ENCODE assay signal across 14 cellular contexts in genomic region chr19:2485428-2485827, GRCh38. TPM values are rescaled to one million over a fixed set of nuclear protein-coding genes. Genes with fewer than 3 reads are reported as not detected.
DNase-seq lines count a peak whose midpoint lies in the region; ATAC-seq and TF ChIP-seq lines count a peak whose summit lies in the region.
"Had no signal": no experiment of that assay in that cellular context is flagged by ENCODE, and none has a peak within 500 bp of the region (broad histone marks: within the 10 kb centered on the region; RNA-seq: fewer than 3 reads in every experiment).

No MANE protein-coding gene starts in this region.

- H3K4me3 ChIP-seq in Karpas-422 (ENCODE audit: low read length) (no peak overlapping the region), endodermal cell (ENCODE audit: low read length) (no peak overlapping the region)
- H3K4me3 ChIP-seq: A549, GM12878, GM23248 had no signal

- H3K9ac ChIP-seq in Karpas-422 (ENCODE audit: low read length) (no peak overlapping the region), endodermal cell (ENCODE audit: extremely low read depth, low read length, poor library complexity, severe bottlenecking) (no peak overlapping the region)
- H3K9ac ChIP-seq: GM23248, KMS-11 had no signal

- no peak overlapping the region for H2AFZ ChIP-seq in Karpas-422 (ENCODE audit: low read length)
- H2AFZ ChIP-seq: GM23248 had no signal

- no peaks in the 10 kb centered on the region for H3K79me2 ChIP-seq in Karpas-422 (ENCODE audit: low read length)

- H3K27ac ChIP-seq in Karpas-422 (ENCODE audit: low read length), result no peak overlapping the region
- H3K27ac ChIP-seq in endodermal cell (ENCODE audit: low read depth, low read length), result no peak overlapping the region
- H3K27ac ChIP-seq: A549, GM23248, KMS-11 had no signal

- H3K27me3 ChIP-seq in Karpas-422 (ENCODE audit: low read length), result peaks cover 4% of the 10 kb centered on the region; the same call in 1 of the 2 replicates
- H3K27me3 ChIP-seq in endodermal cell (ENCODE audit: control insufficient read depth, insufficient read depth, low read length, poor library complexity, severe bottlenecking), result peaks cover 24% of the 10 kb centered on the region

- H3K9me2 ChIP-seq in Karpas-422 (replicated peaks; ENCODE audit: insufficient read depth, low read length), result no peaks in the 10 kb centered on the region

- H3K4me1 ChIP-seq in Karpas-422 (ENCODE audit: low read length), result peaks cover 32% of the 10 kb centered on the region
- H3K4me1 ChIP-seq in endodermal cell (ENCODE audit: control insufficient read depth, insufficient read depth, low read length), result no peaks in the 10 kb centered on the region

- WGBS in endodermal cell (ENCODE audit: insufficient coverage in 1 of 2, insufficient read length in 1 of 2), 2 experiments, result 79 to 85% methylated on average over 5 to 8 of the region's 8 CpGs

- H3K36me3 ChIP-seq in Karpas-422 (ENCODE audit: insufficient read depth, low read length) (no peaks in the 10 kb centered on the region), endodermal cell (ENCODE audit: control insufficient read depth, insufficient read depth, low read length) (no peaks in the 10 kb centered on the region)

- peaks cover 15% of the 10 kb centered on the region for H3K9me3 Mint-ChIP-seq in endodermal cell
- H3K9me3 Mint-ChIP-seq in stimulated activated effector memory CD8-positive, alpha-beta T cell treated with anti-CD3 and anti-CD28 coated beads, Interleukin-12 subunit alpha, Interleukin-12 subunit beta, amount 100 ng/mL, for 72 hours, result peaks cover 5% of the 10 kb centered on the region
- peaks cover 21% of the 10 kb centered on the region for H3K9me3 Mint-ChIP-seq in activated naive CD8-positive, alpha-beta T cell treated with anti-CD3 and anti-CD28 coated beads for 36 hours

- H3K4me2 ChIP-seq in Karpas-422 (ENCODE audit: low read depth, low read length, poor library complexity, severe bottlenecking), result no peak overlapping the region
- H3K4me2 ChIP-seq: A549, KMS-11 had no signal

- H4K20me1 ChIP-seq in Karpas-422 (ENCODE audit: insufficient read depth, low read depth, low read length), result no peaks in the 10 kb centered on the region

- H3K4me1 Mint-ChIP-seq in endodermal cell, result no peaks in the 10 kb centered on the region
- H3K4me1 Mint-ChIP-seq in stimulated activated effector memory CD8-positive, alpha-beta T cell treated with anti-CD3 and anti-CD28 coated beads, Interleukin-12 subunit alpha, Interleukin-12 subunit beta, amount 100 ng/mL, for 72 hours, result peaks cover 13% of the 10 kb centered on the region
- H3K4me1 Mint-ChIP-seq in activated naive CD8-positive, alpha-beta T cell treated with anti-CD3 and anti-CD28 coated beads for 36 hours, result peaks cover 10% of the 10 kb centered on the region

- ATAC-seq in stimulated activated effector memory CD8-positive, alpha-beta T cell treated with anti-CD3 and anti-CD28 coated beads, Interleukin-12 subunit alpha, Interleukin-12 subunit beta, amount 100 ng/mL, for 72 hours, result no peak
- ATAC-seq in GM21515 (IDR thresholded peaks at IDR 0.05; ENCODE audit: unreplicated experiment), result no peak
- ATAC-seq: A549, GM12878 had no signal

- TF ChIP-seq CTCF in GM10266 (IDR thresholded peaks at IDR 0.05; ENCODE audit: control insufficient read depth, insufficient read depth, low read depth, missing control alignments) (no peak), endodermal cell (conservative IDR thresholded peaks at IDR 0.05) (no peak)

- H3K9me3 ChIP-seq in Karpas-422 (ENCODE audit: low read length) (no peaks in the 10 kb centered on the region), endodermal cell (ENCODE audit: control insufficient read depth, low read length) (peaks cover 4% of the 10 kb centered on the region)
- H3K9me3 ChIP-seq: A549 had no signal

- intact Hi-C loops in head of caudate nucleus (cut with DNase I), result no loop called here

- peaks cover 44% of the 10 kb centered on the region for H3K27me3 Mint-ChIP-seq in endodermal cell (ENCODE audit: insufficient read depth)
- H3K27me3 Mint-ChIP-seq in activated naive CD8-positive, alpha-beta T cell treated with anti-CD3 and anti-CD28 coated beads for 36 hours, result peaks cover 26% of the 10 kb centered on the region

- DNase-seq in GM10266 (ENCODE audit: extremely low spot score) (peak; percentile 7), Karpas-422 (peak; percentile 29), endodermal cell (peak; percentile 44), head of caudate nucleus (no peak)
- no peak for DNase-seq in stimulated activated effector memory CD8-positive, alpha-beta T cell treated with anti-CD3 and anti-CD28 coated beads, Interleukin-12 subunit alpha, Interleukin-12 subunit beta, amount 100 ng/mL, for 72 hours (ENCODE audit: low spot score in 2 of 2)
- no peak for DNase-seq in activated naive CD8-positive, alpha-beta T cell treated with anti-CD3 and anti-CD28 coated beads for 36 hours
- DNase-seq: CD8-positive, alpha-beta memory T cell; DMS53; GM23248; H7 had no signal

- no peak overlapping the region for H3K27ac Mint-ChIP-seq in endodermal cell
- peak overlapping the region; percentile 60 for H3K27ac Mint-ChIP-seq in stimulated activated effector memory CD8-positive, alpha-beta T cell treated with anti-CD3 and anti-CD28 coated beads, Interleukin-12 subunit alpha, Interleukin-12 subunit beta, amount 100 ng/mL, for 72 hours
- H3K27ac Mint-ChIP-seq in activated naive CD8-positive, alpha-beta T cell treated with anti-CD3 and anti-CD28 coated beads for 36 hours, result no peak overlapping the region
- H3K27ac Mint-ChIP-seq: CD8-positive, alpha-beta memory T cell had no signal

- no peaks in the 10 kb centered on the region for H3K36me3 Mint-ChIP-seq in endodermal cell (ENCODE audit: low read depth)
- H3K36me3 Mint-ChIP-seq in stimulated activated effector memory CD8-positive, alpha-beta T cell treated with anti-CD3 and anti-CD28 coated beads, Interleukin-12 subunit alpha, Interleukin-12 subunit beta, amount 100 ng/mL, for 72 hours, result peaks cover 5% of the 10 kb centered on the region
- H3K36me3 Mint-ChIP-seq in activated naive CD8-positive, alpha-beta T cell treated with anti-CD3 and anti-CD28 coated beads for 36 hours, result peaks cover 11% of the 10 kb centered on the region

- H3K4me3 Mint-ChIP-seq in endodermal cell, result no peak overlapping the region
- H3K4me3 Mint-ChIP-seq in stimulated activated effector memory CD8-positive, alpha-beta T cell treated with anti-CD3 and anti-CD28 coated beads, Interleukin-12 subunit alpha, Interleukin-12 subunit beta, amount 100 ng/mL, for 72 hours, result no peak overlapping the region
- no peak overlapping the region for H3K4me3 Mint-ChIP-seq in activated naive CD8-positive, alpha-beta T cell treated with anti-CD3 and anti-CD28 coated beads for 36 hours
- H3K4me3 Mint-ChIP-seq: CD8-positive, alpha-beta memory T cell had no signal

RNA-seq across cellular contexts. Expression of gene GADD45B, which starts 9.5 kb away (rescaled TPM):
- 8.6 and 11.0 TPM in 2 replicates for total RNA-seq in Karpas-422 (2014; rRNA removed; shearing (Covaris generic); ENCODE audit: low replicate concordance)
- 10 to 100 TPM; 16.5 to 23.6 TPM for total RNA-seq in endodermal cell
- polyA plus RNA-seq in endodermal cell (2013, experiment 1 of 2), result 9.0 TPM
- 10.2 TPM for polyA plus RNA-seq in endodermal cell (2013, experiment 2 of 2)
- 10 to 100 TPM; 83.0 to 97.2 TPM for total RNA-seq in activated naive CD8-positive, alpha-beta T cell treated with anti-CD3 and anti-CD28 coated beads for 36 hours

RNA-seq across cellular contexts. Expression of gene LMNB2, which starts 28.7 kb away (rescaled TPM):
- 20.8 and 80.2 TPM in 2 replicates for total RNA-seq in Karpas-422 (2014; rRNA removed; shearing (Covaris generic); ENCODE audit: low replicate concordance)
- total RNA-seq in endodermal cell, result 100 to 1,000 TPM; 146 to 191 TPM
- 119 TPM for polyA plus RNA-seq in endodermal cell (2013, experiment 1 of 2)
- 116 TPM for polyA plus RNA-seq in endodermal cell (2013, experiment 2 of 2)
- total RNA-seq in activated naive CD8-positive, alpha-beta T cell treated with anti-CD3 and anti-CD28 coated beads for 36 hours, result 100 to 1,000 TPM; 105 to 107 TPM

RNA-seq across cellular contexts. Expression of gene TIMM13, which starts 58.0 kb away (rescaled TPM):
- 49.3 and 66.5 TPM in 2 replicates for total RNA-seq in Karpas-422 (2014; rRNA removed; shearing (Covaris generic); ENCODE audit: low replicate concordance)
- 100 to 1,000 TPM; 149 to 175 TPM for total RNA-seq in endodermal cell
- polyA plus RNA-seq in endodermal cell (2013, experiment 1 of 2), result 96.0 TPM
- polyA plus RNA-seq in endodermal cell (2013, experiment 2 of 2), result 86.4 TPM
- total RNA-seq in activated naive CD8-positive, alpha-beta T cell treated with anti-CD3 and anti-CD28 coated beads for 36 hours, result 100 to 1,000 TPM; 179 to 184 TPM

Comparison
In these comparisons a context has a peak if more than half of its experiments do, and no peak if none do; other contexts are left out.
1. DNase-seq: peak in GM10266 (single experiment), Karpas-422 (single experiment) and endodermal cell (single experiment); none in stimulated activated effector memory CD8-positive, alpha-beta T cell treated with anti-CD3 and anti-CD28 coated beads, Interleukin-12 subunit alpha, Interleukin-12 subunit beta, amount 100 ng/mL, for 72 hours (0 of 2), activated naive CD8-positive, alpha-beta T cell treated with anti-CD3 and anti-CD28 coated beads for 36 hours (single experiment) and head of caudate nucleus (0 of 42).